29 cellular contexts compared by ENCODE assay signal in genomic region chr16:80226499-80226898, GRCh38.
"Had no signal": no experiment of that assay in that cellular context is flagged by ENCODE, and none has a peak within 500 bp of the region (broad histone marks: within the 10 kb centered on the region; RNA-seq: fewer than 3 reads in every experiment).

No MANE protein-coding gene starts in this region.

- H3K27me3 Mint-ChIP-seq: dendritic cell treated with granulocyte-macrophage colony-stimulating factor and Interleukin-4, amounts not matched to agents 40 ng/mL and 50 ng/mL, for 4 days had no signal

- H3K4me3 ChIP-seq: colonic mucosa, coronary artery, dorsolateral prefrontal cortex, esophagus muscularis mucosa, esophagus squamous epithelium, gastrocnemius medialis, gastroesophageal sphincter, heart left ventricle, heart right ventricle had no signal

- H3K27me3 ChIP-seq: colonic mucosa, esophagus muscularis mucosa, esophagus squamous epithelium, foreskin keratinocyte, gastrocnemius medialis, gastroesophageal sphincter, heart left ventricle, heart right ventricle had no signal

- H3K9me3 ChIP-seq: colonic mucosa, gastrocnemius medialis had no signal

- H3K4me1 ChIP-seq: colonic mucosa, gastrocnemius medialis, heart right ventricle had no signal

- H3K9me3 Mint-ChIP-seq: effector memory CD8-positive, alpha-beta T cell had no signal

- H3K27ac ChIP-seq: colonic mucosa, coronary artery, dorsolateral prefrontal cortex, epithelial cell of prostate, esophagus muscularis mucosa, esophagus squamous epithelium, foreskin keratinocyte, gastrocnemius medialis, gastroesophageal sphincter, heart left ventricle, heart right ventricle had no signal

- FAIRE-seq: colon, endometrium, endothelial cell of umbilical vein, frontal cortex had no signal

- H3K36me3 ChIP-seq: colonic mucosa, esophagus muscularis mucosa, esophagus squamous epithelium, gastrocnemius medialis, gastroesophageal sphincter, heart left ventricle, heart right ventricle had no signal

- H3K27ac Mint-ChIP-seq: dendritic cell treated with granulocyte-macrophage colony-stimulating factor and Interleukin-4, amounts not matched to agents 40 ng/mL and 50 ng/mL, for 4 days; effector memory CD8-positive, alpha-beta T cell; endodermal cell had no signal

- H3K4me1 Mint-ChIP-seq: endodermal cell had no signal

- H3K4me3 Mint-ChIP-seq: dendritic cell treated with granulocyte-macrophage colony-stimulating factor and Interleukin-4, amounts not matched to agents 40 ng/mL and 50 ng/mL, for 4 days; effector memory CD8-positive, alpha-beta T cell; endodermal cell had no signal

- DNase-seq: colonic mucosa; cortex of kidney; dermis blood vessel endothelial cell; dorsolateral prefrontal cortex; effector CD4-positive, alpha-beta T cell; effector CD8-positive, alpha-beta T cell; effector memory CD4-positive, alpha-beta T cell; effector memory CD8-positive, alpha-beta T cell; endodermal cell; erythroblast; esophagus squamous epithelium; foreskin fibroblast; foreskin keratinocyte; foreskin melanocyte; gastrocnemius medialis; glutamatergic neuron; head of caudate nucleus; heart left ventricle; heart right ventricle had no signal

- ATAC-seq: effector memory CD8-positive, alpha-beta T cell; esophagus mucosa; foreskin keratinocyte; gastrocnemius medialis; gastroesophageal sphincter; heart left ventricle; heart right ventricle had no signal
